ENCODE assay signal across 22 cellular contexts in genomic region chr14:59207506-59207933, GRCh38. TPM values are rescaled to one million over a fixed set of nuclear protein-coding genes. Genes with fewer than 3 reads are reported as not detected.
DNase-seq lines count a peak whose midpoint lies in the region; ATAC-seq and TF ChIP-seq lines count a peak whose summit lies in the region.
"Had no signal": no experiment of that assay in that cellular context is flagged by ENCODE, and none has a peak within 500 bp of the region (broad histone marks: within the 10 kb centered on the region; RNA-seq: fewer than 3 reads in every experiment).

No MANE protein-coding gene starts in this region.

- POLR2A ChIA-PET in HEK293 (lab: Yijun Ruan, JAX): no interaction called here

- 0 out of 2 replicates have a peak overlapping the region, but pooled peaks have one; percentile 18 for H3K27ac ChIP-seq in ACC112 (ENCODE audit: low read depth, low read length)
- no peak overlapping the region for H3K27ac ChIP-seq in HEK293 (ENCODE audit: extremely low read depth, low read depth, low read length)
- H3K27ac ChIP-seq: epithelial cell of prostate, heart right ventricle had no signal

- H3K27me3 ChIP-seq in ACC112 (ENCODE audit: insufficient read depth, low read length): no peaks in the 10 kb centered on the region
- H3K27me3 ChIP-seq: ascending aorta, heart right ventricle had no signal

- peak; percentile 22 for DNase-seq in M059J (ENCODE audit: low read depth)
- DNase-seq in cerebellum (ENCODE audit: low spot score): no peak
- no peak for DNase-seq in AG20443 (ENCODE audit: low spot score)
- no peak for DNase-seq in T-helper 1 cell
- DNase-seq: activated CD4-positive, CD25-positive, alpha-beta regulatory T cell treated with anti-CD3 and anti-CD28 coated beads, Interleukin-2, amount 50 U/mL, for 72 hours; activated naive CD4-positive, alpha-beta T cell treated with anti-CD3 and anti-CD28 coated beads, Interleukin-2, amount 50 U/mL, for 16 hours; activated T-cell treated with anti-CD3 and anti-CD28 coated beads, Interleukin-2, amount 50 U/mL, for 1 hour; DMS79; GOT3; heart right ventricle; left colon; NCI-H1092; NCI-H187 treated with DMSO at 0.1 percent for 48 hours; NCI-H345; retina; SHP77 treated with DMSO at 0.1 percent for 48 hours had no signal

- H3K4me1 ChIP-seq in ACC112 (ENCODE audit: control insufficient read depth, insufficient read depth, low read length, unreplicated experiment): peaks cover 16% of the 10 kb centered on the region
- H3K4me1 ChIP-seq in HEK293 (ENCODE audit: control insufficient read depth, insufficient read depth, low read length): peaks cover 15% of the 10 kb centered on the region

- ATAC-seq in GM18858 (IDR thresholded peaks at IDR 0.05; ENCODE audit: unreplicated experiment) (peak; percentile 57), HG02938 (IDR thresholded peaks at IDR 0.05; ENCODE audit: unreplicated experiment) (no peak)
- ATAC-seq: heart right ventricle, left colon had no signal

- TF ChIP-seq CTCF in HEK293 (tag by site-specific recombination; IDR thresholded peaks at IDR 0.05): no peak

- H3K9me3 ChIP-seq in HEK293 (ENCODE audit: control insufficient read depth, insufficient read depth, low read depth, low read length): no peaks in the 10 kb centered on the region
- H3K9me3 ChIP-seq: ascending aorta, heart right ventricle had no signal

- CTCF ChIA-PET in HEK293 (lab: Yijun Ruan, JAX): interaction anchor here (0.6 kb wide), 1 partner anchor 272 kb away, joined by 3 read pairs; no protein-coding TSS in a partner anchor

- H3K36me3 ChIP-seq in ACC112 (ENCODE audit: insufficient read depth, low read length): no peaks in the 10 kb centered on the region
- H3K36me3 ChIP-seq in HEK293 (ENCODE audit: control insufficient read depth in 2 of 2, insufficient read depth in 1 of 2, low read length in 2 of 2): no peaks in the 10 kb centered on the region
- H3K36me3 ChIP-seq: ascending aorta had no signal

- H2AFZ ChIP-seq in ACC112 (ENCODE audit: low read length, unreplicated experiment): no peak overlapping the region

- peaks cover 21% of the 10 kb centered on the region for H3K79me2 ChIP-seq in ACC112 (ENCODE audit: control insufficient read depth, insufficient read depth, low read length, unreplicated experiment)

- no peak overlapping the region for H3K4me3 ChIP-seq in ACC112 (ENCODE audit: low read depth, low read length)
- H3K4me3 ChIP-seq in HEK293 (ENCODE audit: low read depth, low read length): no peak overlapping the region
- H3K4me3 ChIP-seq: ascending aorta, heart right ventricle had no signal

TF ChIP-seq in HEK293, 187 proteins besides CTCF, POLR2A, EP300 and RAD21:
- no peak for TF ChIP-seq ZNF18 (tag by site-specific recombination; IDR thresholded peaks at IDR 0.05)
- 0 out of 2 replicates have a peak, but pooled peaks have one; percentile 5 for TF ChIP-seq PRDM6 (tag by site-specific recombination; IDR thresholded peaks at IDR 0.05)
- no peak for TF ChIP-seq ZIC2 (tag by site-specific recombination; IDR thresholded peaks at IDR 0.05)
- TF ChIP-seq ZBTB6 (tag by site-specific recombination; IDR thresholded peaks at IDR 0.05): no peak
- no peak for TF ChIP-seq FEZF1 (tag by site-specific recombination; IDR thresholded peaks at IDR 0.05)
- TF ChIP-seq ZNF664 (tag by site-specific recombination; IDR thresholded peaks at IDR 0.05): no peak
- no peak for TF ChIP-seq PBX3 (CRISPR knock-in tag; IDR thresholded peaks at IDR 0.05)
- TF ChIP-seq ZNF701 (tag by site-specific recombination; IDR thresholded peaks at IDR 0.05): no peak
- TF ChIP-seq ZNF214 (tag by site-specific recombination; IDR thresholded peaks at IDR 0.05; ENCODE audit: borderline replicate concordance): no peak
- no peak for TF ChIP-seq ZNF624 (tag by site-specific recombination; IDR thresholded peaks at IDR 0.05)
- TF ChIP-seq ZNF776 (tag by site-specific recombination; IDR thresholded peaks at IDR 0.05; ENCODE audit: borderline replicate concordance): no peak
- no peak for TF ChIP-seq ZNF174 (tag by site-specific recombination; IDR thresholded peaks at IDR 0.05)
- 0 out of 2 replicates have a peak, but pooled peaks have one; percentile 0 for TF ChIP-seq PRDM10 (tag by site-specific recombination; IDR thresholded peaks at IDR 0.05)
- no peak for TF ChIP-seq ZNF394 (tag by site-specific recombination; IDR thresholded peaks at IDR 0.05; ENCODE audit: borderline replicate concordance)
- TF ChIP-seq ZFHX2 (tag by site-specific recombination; conservative IDR thresholded peaks at IDR 0.05): no peak

RNA-seq across cellular contexts. Expression of gene DAAM1, which starts 19.1 kb away (rescaled TPM):
- 5.6 and 18.2 TPM in 2 replicates for total RNA-seq in M059J (2014; rRNA removed; shearing (Covaris generic))
- 114 TPM for total RNA-seq in cerebellum
